1 cellular context compared by ENCODE assay signal in genomic region chr2:119765404-119766002, GRCh38.
TF ChIP-seq lines count a peak whose summit lies in the region.

No MANE protein-coding gene starts in this region.

TF ChIP-seq in GM23338, 12 proteins besides CTCF, POLR2A, EP300 and RAD21:
- no peak for TF ChIP-seq POLR2AphosphoS5 (IDR thresholded peaks at IDR 0.05; ENCODE audit: low read depth)
- TF ChIP-seq EZH2phosphoT487 (IDR thresholded peaks at IDR 0.05; ENCODE audit: unreplicated experiment), result no peak
- TF ChIP-seq, protein P1, sequence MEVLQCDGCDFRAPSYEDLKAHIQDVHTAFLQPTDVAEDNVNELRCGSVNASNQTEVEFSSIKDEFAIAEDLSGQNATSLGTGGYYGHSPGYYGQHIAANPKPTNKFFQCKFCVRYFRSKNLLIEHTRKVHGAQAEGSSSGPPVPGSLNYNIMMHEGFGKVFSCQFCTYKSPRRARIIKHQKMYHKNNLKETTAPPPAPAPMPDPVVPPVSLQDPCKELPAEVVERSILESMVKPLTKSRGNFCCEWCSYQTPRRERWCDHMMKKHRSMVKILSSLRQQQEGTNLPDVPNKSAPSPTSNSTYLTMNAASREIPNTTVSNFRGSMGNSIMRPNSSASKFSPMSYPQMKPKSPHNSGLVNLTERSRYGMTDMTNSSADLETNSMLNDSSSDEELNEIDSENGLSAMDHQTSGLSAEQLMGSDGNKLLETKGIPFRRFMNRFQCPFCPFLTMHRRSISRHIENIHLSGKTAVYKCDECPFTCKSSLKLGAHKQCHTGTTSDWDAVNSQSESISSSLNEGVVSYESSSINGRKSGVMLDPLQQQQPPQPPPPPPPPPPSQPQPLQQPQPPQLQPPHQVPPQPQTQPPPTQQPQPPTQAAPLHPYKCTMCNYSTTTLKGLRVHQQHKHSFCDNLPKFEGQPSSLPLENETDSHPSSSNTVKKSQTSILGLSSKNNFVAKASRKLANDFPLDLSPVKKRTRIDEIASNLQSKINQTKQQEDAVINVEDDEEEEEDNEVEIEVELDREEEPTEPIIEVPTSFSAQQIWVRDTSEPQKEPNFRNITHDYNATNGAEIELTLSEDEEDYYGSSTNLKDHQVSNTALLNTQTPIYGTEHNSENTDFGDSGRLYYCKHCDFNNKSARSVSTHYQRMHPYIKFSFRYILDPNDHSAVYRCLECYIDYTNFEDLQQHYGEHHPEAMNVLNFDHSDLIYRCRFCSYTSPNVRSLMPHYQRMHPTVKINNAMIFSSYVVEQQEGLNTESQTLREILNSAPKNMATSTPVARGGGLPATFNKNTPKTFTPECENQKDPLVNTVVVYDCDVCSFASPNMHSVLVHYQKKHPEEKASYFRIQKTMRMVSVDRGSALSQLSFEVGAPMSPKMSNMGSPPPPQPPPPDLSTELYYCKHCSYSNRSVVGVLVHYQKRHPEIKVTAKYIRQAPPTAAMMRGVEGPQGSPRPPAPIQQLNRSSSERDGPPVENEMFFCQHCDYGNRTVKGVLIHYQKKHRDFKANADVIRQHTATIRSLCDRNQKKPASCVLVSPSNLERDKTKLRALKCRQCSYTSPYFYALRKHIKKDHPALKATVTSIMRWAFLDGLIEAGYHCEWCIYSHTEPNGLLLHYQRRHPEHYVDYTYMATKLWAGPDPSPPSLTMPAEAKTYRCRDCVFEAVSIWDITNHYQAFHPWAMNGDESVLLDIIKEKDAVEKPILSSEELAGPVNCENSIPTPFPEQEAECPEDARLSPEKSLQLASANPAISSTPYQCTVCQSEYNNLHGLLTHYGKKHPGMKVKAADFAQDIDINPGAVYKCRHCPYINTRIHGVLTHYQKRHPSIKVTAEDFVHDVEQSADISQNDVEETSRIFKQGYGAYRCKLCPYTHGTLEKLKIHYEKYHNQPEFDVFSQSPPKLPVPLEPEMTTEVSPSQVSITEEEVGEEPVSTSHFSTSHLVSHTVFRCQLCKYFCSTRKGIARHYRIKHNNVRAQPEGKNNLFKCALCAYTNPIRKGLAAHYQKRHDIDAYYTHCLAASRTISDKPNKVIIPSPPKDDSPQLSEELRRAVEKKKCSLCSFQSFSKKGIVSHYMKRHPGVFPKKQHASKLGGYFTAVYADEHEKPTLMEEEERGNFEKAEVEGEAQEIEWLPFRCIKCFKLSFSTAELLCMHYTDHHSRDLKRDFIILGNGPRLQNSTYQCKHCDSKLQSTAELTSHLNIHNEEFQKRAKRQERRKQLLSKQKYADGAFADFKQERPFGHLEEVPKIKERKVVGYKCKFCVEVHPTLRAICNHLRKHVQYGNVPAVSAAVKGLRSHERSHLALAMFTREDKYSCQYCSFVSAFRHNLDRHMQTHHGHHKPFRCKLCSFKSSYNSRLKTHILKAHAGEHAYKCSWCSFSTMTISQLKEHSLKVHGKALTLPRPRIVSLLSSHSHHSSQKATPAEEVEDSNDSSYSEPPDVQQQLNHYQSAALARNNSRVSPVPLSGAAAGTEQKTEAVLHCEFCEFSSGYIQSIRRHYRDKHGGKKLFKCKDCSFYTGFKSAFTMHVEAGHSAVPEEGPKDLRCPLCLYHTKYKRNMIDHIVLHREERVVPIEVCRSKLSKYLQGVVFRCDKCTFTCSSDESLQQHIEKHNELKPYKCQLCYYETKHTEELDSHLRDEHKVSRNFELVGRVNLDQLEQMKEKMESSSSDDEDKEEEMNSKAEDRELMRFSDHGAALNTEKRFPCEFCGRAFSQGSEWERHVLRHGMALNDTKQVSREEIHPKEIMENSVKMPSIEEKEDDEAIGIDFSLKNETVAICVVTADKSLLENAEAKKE (CRISPR knock-in tag; IDR thresholded peaks at IDR 0.05), result no peak
- no peak for TF ChIP-seq NANOG (IDR thresholded peaks at IDR 0.05; ENCODE audit: borderline replicate concordance)
- no peak for TF ChIP-seq REST (IDR thresholded peaks at IDR 0.05; ENCODE audit: unreplicated experiment)
- TF ChIP-seq ZNF331 (CRISPR knock-in tag; IDR thresholded peaks at IDR 0.05; ENCODE audit: low read depth), result no peak
- no peak for TF ChIP-seq ETS1 (IDR thresholded peaks at IDR 0.05)
- TF ChIP-seq JUNB (IDR thresholded peaks at IDR 0.05; ENCODE audit: unreplicated experiment), result no peak
- no peak for TF ChIP-seq ZNF114 (CRISPR knock-in tag; IDR thresholded peaks at IDR 0.05)
- TF ChIP-seq CREB1 (CRISPR knock-in tag; IDR thresholded peaks at IDR 0.05; ENCODE audit: low read depth), result no peak
